ENCODE assay signal across 11 cellular contexts in the genomic region with DNA sequence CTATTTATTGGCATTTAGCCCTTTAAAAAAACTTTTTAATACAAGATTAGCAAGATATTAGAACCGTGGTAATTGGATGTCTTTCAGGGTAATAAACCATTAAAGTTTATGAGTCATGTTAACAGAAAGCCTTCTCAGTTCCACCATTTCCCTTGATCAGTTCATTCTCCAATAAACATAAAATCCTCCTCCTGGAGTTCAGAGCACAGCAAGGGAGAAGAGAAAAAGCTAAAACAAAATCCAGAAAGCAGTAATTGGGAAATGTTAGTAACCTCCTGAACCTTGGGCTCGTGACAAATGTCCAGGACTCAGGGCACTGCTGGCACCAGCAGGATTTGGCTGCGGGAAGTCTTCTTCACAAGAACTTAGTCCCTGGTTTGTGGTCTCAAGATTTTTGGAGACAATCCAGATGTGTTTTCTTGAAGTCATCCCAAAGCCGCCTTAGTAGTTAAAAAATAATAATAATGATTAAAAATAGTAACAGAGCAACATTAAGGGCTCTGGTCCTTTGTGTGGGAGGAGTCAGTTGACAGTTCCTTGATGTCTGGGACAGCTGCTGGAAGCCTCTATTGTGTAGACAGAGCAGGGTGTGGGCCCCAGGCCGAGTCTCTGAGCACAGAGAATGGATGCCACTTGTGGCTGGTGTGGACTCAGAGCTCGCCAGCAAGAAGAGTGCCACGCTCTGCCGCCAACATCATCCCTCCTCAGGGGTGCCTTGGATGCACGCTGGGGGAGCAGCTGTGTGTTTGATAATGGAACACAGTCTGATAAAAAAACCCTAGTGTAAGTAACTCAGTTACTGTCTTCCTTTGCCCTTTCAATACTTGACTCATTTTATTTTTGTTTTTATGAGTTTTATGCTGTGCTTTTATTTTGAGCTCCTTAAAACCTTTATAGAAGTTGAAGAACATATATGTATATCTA. TPM values are rescaled to one million over a fixed set of nuclear protein-coding genes. Genes with fewer than 3 reads are reported as not detected.
DNase-seq lines count a peak whose midpoint lies in the region; ATAC-seq, FAIRE-seq and TF ChIP-seq lines count a peak whose summit lies in the region.
"Had no signal": no experiment of that assay in that cellular context is flagged by ENCODE, and none has a peak within 500 bp of the region (broad histone marks: within the 10 kb centered on the region; RNA-seq: fewer than 3 reads in every experiment).

No MANE protein-coding gene starts in this region.

- H3K79me2 ChIP-seq in PC-3 (ENCODE audit: low read length) (no peaks in the 10 kb centered on the region), trophoblast cell (ENCODE audit: control insufficient read depth, insufficient read depth, low read length, poor library complexity) (peaks cover 2% of the 10 kb centered on the region)

- TF ChIP-seq POLR2A in GM12892 (IDR thresholded peaks at IDR 0.05; ENCODE audit: low read depth, low read length) = no peak
- TF ChIP-seq POLR2A in uterus (IDR thresholded peaks at IDR 0.05) = no peak

- H3K23ac ChIP-seq in trophoblast cell (ENCODE audit: low read length) = no peak overlapping the region

- H3K27ac ChIP-seq in PC-3 (ENCODE audit: low read length) = no peak overlapping the region
- peak overlapping the region; percentile 62 for H3K27ac ChIP-seq in trophoblast cell (ENCODE audit: low read depth, low read length)
- no peak overlapping the region for H3K27ac ChIP-seq in uterus
- H3K27ac ChIP-seq: suprapubic skin had no signal

- H2AFZ ChIP-seq in PC-3 (ENCODE audit: low read length) (no peak overlapping the region), trophoblast cell (ENCODE audit: insufficient read depth, low read length, poor library complexity) (no peak overlapping the region)

- TF ChIP-seq CTCF in PC-3 (conservative IDR thresholded peaks at IDR 0.05; ENCODE audit: low read depth, low read length) (no peak), uterus (IDR thresholded peaks at IDR 0.05) (no peak)

- H3K14ac ChIP-seq in trophoblast cell (ENCODE audit: low read length) = peak overlapping the region; percentile 89

- H3K36me3 ChIP-seq in PC-3 (ENCODE audit: low read depth, low read length) (no peaks in the 10 kb centered on the region), trophoblast cell (ENCODE audit: control insufficient read depth in 1 of 2, insufficient read depth in 2 of 2, low read length in 2 of 2) (no peaks in the 10 kb centered on the region), uterus (no peaks in the 10 kb centered on the region)
- H3K36me3 ChIP-seq: suprapubic skin had no signal

- H3K4me1 ChIP-seq in PC-3 (ENCODE audit: insufficient read depth, low read length) (peaks cover 7% of the 10 kb centered on the region; the same call in 1 of the 2 replicates), trophoblast cell (ENCODE audit: control insufficient read depth in 1 of 2, insufficient read depth in 2 of 2, low read length in 2 of 2) (peaks cover 2 to 3% of the 10 kb centered on the region in 2 experiments), uterus (no peaks in the 10 kb centered on the region)

- no peak overlapping the region for H3K4me3 ChIP-seq in PC-3 (ENCODE audit: low read length)
- peak overlapping the region; percentile 49 for H3K4me3 ChIP-seq in trophoblast cell (ENCODE audit: low read depth, low read length)
- no peak overlapping the region for H3K4me3 ChIP-seq in uterus
- H3K4me3 ChIP-seq: suprapubic skin had no signal

- POLR2A ChIA-PET in PC-3 (lab: Charles Lee; ENCODE audit: unreplicated experiment) = no interaction called here

- H4K12ac ChIP-seq in trophoblast cell (ENCODE audit: low read depth, low read length) = peak overlapping the region; percentile 39

- H3K27me3 ChIP-seq in PC-3 (ENCODE audit: low read length) = no peaks in the 10 kb centered on the region
- H3K27me3 ChIP-seq in trophoblast cell (ENCODE audit: insufficient read depth, low read length) = no peaks in the 10 kb centered on the region
- H3K27me3 ChIP-seq in uterus = no peaks in the 10 kb centered on the region
- H3K27me3 ChIP-seq: suprapubic skin had no signal

- DNase-seq in ELR (ENCODE audit: low read depth) = peak; percentile 5
- no peak for DNase-seq in PC-3
- peak; percentile 38 for DNase-seq in globus pallidus (ENCODE audit: low spot score)
- DNase-seq in trophoblast cell = peak; percentile 93 to 97
- DNase-seq in GM12892 (ENCODE audit: insufficient read length) = no peak
- DNase-seq in uterus = no peak
- DNase-seq: activated B cell treated with CpG ODN at 0.5 μM for 24 hours; CD8-positive, alpha-beta T cell had no signal

- peak overlapping the region; percentile 70 for H3K18ac ChIP-seq in trophoblast cell (ENCODE audit: low read length)

- peak overlapping the region; percentile 63 for H2BK12ac ChIP-seq in trophoblast cell (ENCODE audit: low read length)

- intact Hi-C loops in PC-3 (cut with micrococcal nuclease) = no loop called here
- intact Hi-C loops in uterus (cut with DNase I; ENCODE audit: low total_unique reads) = no loop called here

- BruUV-seq in PC-3 (replicated peaks; lab: Mats Ljungman, UMichigan) = no TSS peak

- no CpG with 5 or more reads among the region's 9 CpGs for WGBS in trophoblast cell (ENCODE audit: extremely low coverage, insufficient coverage, insufficient read length)

- H3F3A ChIP-seq in PC-3 (ENCODE audit: low read length, unreplicated experiment) = no peaks in the 10 kb centered on the region

- peak; percentile 29; the same call in 1 of the 2 replicates for ATAC-seq in PC-3
- ATAC-seq in HG03520 (IDR thresholded peaks at IDR 0.05; ENCODE audit: unreplicated experiment) = no peak
- ATAC-seq in GM18498 (IDR thresholded peaks at IDR 0.05; ENCODE audit: unreplicated experiment) = no peak
- ATAC-seq: CD8-positive, alpha-beta T cell had no signal

- peak overlapping the region; percentile 88 for H2AK5ac ChIP-seq in trophoblast cell (ENCODE audit: low read length)

- H3K9me3 ChIP-seq in PC-3 (ENCODE audit: low read length) (no peaks in the 10 kb centered on the region), trophoblast cell (ENCODE audit: insufficient read depth, low read depth, low read length) (no peaks in the 10 kb centered on the region), uterus (no peaks in the 10 kb centered on the region)
- H3K9me3 ChIP-seq: suprapubic skin had no signal

- no peak for FAIRE-seq in GM12892 (lab: Jason Lieb, UNC)

- H3K4me2 ChIP-seq in PC-3 (ENCODE audit: low read length) (no peak overlapping the region), trophoblast cell (ENCODE audit: low read length) (no peak overlapping the region)

- H3K9me2 ChIP-seq in PC-3 (replicated peaks; ENCODE audit: low read length) = no peaks in the 10 kb centered on the region

- CTCF ChIA-PET in PC-3 (lab: Charles Lee) = no interaction called here

- peak overlapping the region; percentile 71 for H2BK120ac ChIP-seq in trophoblast cell (ENCODE audit: insufficient read depth, low read length, poor library complexity)

- no peaks in the 10 kb centered on the region for H4K20me1 ChIP-seq in PC-3 (ENCODE audit: low read length)

- no peak overlapping the region for H3K4ac ChIP-seq in trophoblast cell (ENCODE audit: low read depth, low read length)

- H2BK5ac ChIP-seq in trophoblast cell (ENCODE audit: low read depth, low read length, poor library complexity) = peak overlapping the region; percentile 90

- peak overlapping the region; percentile 81 for H4K8ac ChIP-seq in trophoblast cell (ENCODE audit: low read depth, low read length)

- H3K79me1 ChIP-seq in trophoblast cell (ENCODE audit: low read length) = peaks cover 4% of the 10 kb centered on the region

- H3K9ac ChIP-seq in PC-3 (ENCODE audit: low read length) (no peak overlapping the region), trophoblast cell (ENCODE audit: low read length) (no peak overlapping the region)

- peak overlapping the region; percentile 93 for H4K91ac ChIP-seq in trophoblast cell (ENCODE audit: low read depth, low read length)

RNA-seq across cellular contexts. Expression of a gene that starts 43.5 kb away (rescaled TPM):
- total RNA-seq in PC-3 (2014; rRNA removed) (15.3 and 22.7 TPM in 2 replicates), uterus (10 to 100 TPM; 47.9 to 99.2 (median 62.5) TPM)
- 109 and 112 TPM in 2 replicates for polyA plus RNA-seq in trophoblast cell (2013)
- 52.9 TPM for polyA plus RNA-seq in GM12892 (2012; ENCODE audit: missing spikeins)

Comparison
In these comparisons a context has a peak if more than half of its experiments do, and no peak if none do; other contexts are left out.
1. DNase-seq: peak in ELR (single experiment), globus pallidus (single experiment) and trophoblast cell (2 of 2); none in PC-3 (single experiment), GM12892 (single experiment) and uterus (0 of 2).